In the genomic region with DNA sequence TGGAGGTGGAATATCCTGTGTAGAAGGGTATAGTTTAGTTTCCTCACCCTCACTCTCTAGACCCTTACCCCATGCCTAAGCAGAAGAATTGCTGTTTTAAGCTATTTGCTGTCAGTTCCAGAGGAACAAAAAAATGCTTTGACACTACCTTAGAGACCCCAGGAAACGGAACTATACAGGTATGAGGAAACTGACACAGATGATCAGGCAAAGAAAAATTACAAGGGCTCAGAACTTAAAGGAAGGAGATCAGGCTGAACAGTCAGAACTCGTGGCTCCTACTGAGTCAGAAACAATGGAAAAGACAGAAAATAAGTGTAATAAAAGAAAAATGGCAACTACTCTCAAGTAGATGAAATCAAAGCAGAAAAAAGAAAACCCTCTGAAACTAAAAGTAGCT, we compare ENCODE assay signal across 21 cellular contexts.
A peak's percentile ranks its signal among the peaks of the same experiment; 100 is the strongest.
DNase-seq lines count a peak whose midpoint lies in the region; ATAC-seq and TF ChIP-seq lines count a peak whose summit lies in the region.
"Had no signal": no experiment of that assay in that cellular context is flagged by ENCODE, and none has a peak within 500 bp of the region (broad histone marks: within the 10 kb centered on the region; RNA-seq: fewer than 3 reads in every experiment).

No MANE protein-coding gene starts in this region.

- CTCF ChIA-PET in activated B cell treated with CpG ODN at 0.5 μM for 24 hours (lab: Charles Lee) = interaction anchor here (1.2 kb wide), 1 partner anchor 65 kb away, joined by 5 read pairs; a partner anchor contains a TSS

- no peaks in the 10 kb centered on the region for H3K4me1 ChIP-seq in mesenchymal stem cell (ENCODE audit: control insufficient read depth, insufficient read depth, low read depth, low read length)

- no peak for DNase-seq in stimulated activated naive CD8-positive, alpha-beta T cell treated with anti-CD3 and anti-CD28 coated beads, Interleukin-15, Interleukin-2, amounts not matched to agents 100 U/mL and 50 U/mL, for 24 hours
- DNase-seq in activated B cell treated with CpG ODN at 0.5 μM for 24 hours (no peak), mesenchymal stem cell (no peak), NCI-H82 treated with DMSO at 0.1 percent for 48 hours (lab: John Stamatoyannopoulos, UW; ENCODE audit: unreplicated experiment) (no peak), posterior vena cava (ENCODE audit: low spot score) (no peak)
- no peak for DNase-seq in stimulated activated naive B cell treated with anti-CD40 and anti-IgM and Interleukin-4, amounts not matched to agents 10 μg/mL and 1 μg/mL and 100 μg/mL, for 72 hours
- DNase-seq: 8988T; CD4-positive, CD25-positive, alpha-beta regulatory T cell; CD8-positive, alpha-beta memory T cell; COR-L47; DMS 273 treated with DMSO at 0.1 percent for 48 hours; DMS53; DND-41; EL; GM23248; HCEC 1CT; HFFc6 had no signal

- no peaks in the 10 kb centered on the region for H3K9me3 Mint-ChIP-seq in stimulated activated naive CD8-positive, alpha-beta T cell treated with anti-CD3 and anti-CD28 coated beads, Interleukin-15, Interleukin-2, amounts not matched to agents 100 ng/mL and 50 ng/mL, for 24 hours
- peaks cover 2% of the 10 kb centered on the region for H3K9me3 Mint-ChIP-seq in activated B cell treated with CpG ODN at 0.5 μM for 24 hours
- peaks cover 4 to 15% of the 10 kb centered on the region in 2 donors for H3K9me3 Mint-ChIP-seq in stimulated activated naive B cell treated with anti-CD40 and anti-IgM and Interleukin-4, amounts not matched to agents 10 μg/mL and 1 μg/mL and 100 μg/mL, for 72 hours
- H3K9me3 Mint-ChIP-seq: CD4-positive, CD25-positive, alpha-beta regulatory T cell; CD8-positive, alpha-beta memory T cell had no signal

- POLR2A ChIA-PET in activated B cell treated with CpG ODN at 0.5 μM for 24 hours (lab: Charles Lee) = interaction anchor here (0.8 to 2.3 kb wide), 6 partner anchors 47 to 509 kb away, joined by 3 to 10 read pairs (median 4); a partner anchor contains a TSS

- H3K79me1 ChIP-seq in mesenchymal stem cell (replicated peaks; ENCODE audit: low read length, poor library complexity, severe bottlenecking) = no peaks in the 10 kb centered on the region

- H3K14ac ChIP-seq in mesenchymal stem cell (ENCODE audit: low read length in 2 of 2) = no peak overlapping the region

- no peak overlapping the region for H2BK12ac ChIP-seq in mesenchymal stem cell (ENCODE audit: low read length in 2 of 2)

- H2AFZ ChIP-seq in mesenchymal stem cell (ENCODE audit: low read depth, low read length) = no peak overlapping the region
- H2AFZ ChIP-seq: GM23248 had no signal

- H3K4me3 Mint-ChIP-seq in stimulated activated naive CD8-positive, alpha-beta T cell treated with anti-CD3 and anti-CD28 coated beads, Interleukin-15, Interleukin-2, amounts not matched to agents 100 ng/mL and 50 ng/mL, for 24 hours = no peak overlapping the region
- H3K4me3 Mint-ChIP-seq in activated B cell treated with CpG ODN at 0.5 μM for 24 hours = peak overlapping the region; percentile 36
- H3K4me3 Mint-ChIP-seq in stimulated activated naive B cell treated with anti-CD40 and anti-IgM and Interleukin-4, amounts not matched to agents 10 μg/mL and 1 μg/mL and 100 μg/mL, for 72 hours = peak overlapping the region; percentile 23 to 64
- H3K4me3 Mint-ChIP-seq: CD4-positive, CD25-positive, alpha-beta regulatory T cell; CD8-positive, alpha-beta memory T cell; HFFc6 had no signal

- H2AK5ac ChIP-seq in mesenchymal stem cell (ENCODE audit: low read length, severe bottlenecking) = peak overlapping the region; percentile 92

- H3K27me3 ChIP-seq in mesenchymal stem cell (ENCODE audit: control insufficient read depth in 1 of 2, insufficient read depth in 1 of 2, low read length in 2 of 2) = no peaks in the 10 kb centered on the region
- H3K27me3 ChIP-seq: BLaER1 treated with 17β-estradiol and CSF1 and Interleukin-3, amounts not matched to agents 10 nM and 100 nM had no signal

- no peak overlapping the region for H3K9ac ChIP-seq in mesenchymal stem cell (ENCODE audit: low read length)
- H3K9ac ChIP-seq: BLaER1 treated with 17β-estradiol and CSF1 and Interleukin-3, amounts not matched to agents 10 nM and 100 nM; GM23248 had no signal

- no peak for TF ChIP-seq CTCF in activated B cell treated with CpG ODN at 0.5 μM for 24 hours (IDR thresholded peaks at IDR 0.05)

- H4K8ac ChIP-seq in mesenchymal stem cell (ENCODE audit: low read length) = peak overlapping the region; percentile 64

- no peaks in the 10 kb centered on the region for H3K9me3 ChIP-seq in mesenchymal stem cell (ENCODE audit: control insufficient read depth, low read length)

- H3K4me2 ChIP-seq in mesenchymal stem cell (ENCODE audit: low read length, poor library complexity, severe bottlenecking) = no peak overlapping the region
- H3K4me2 ChIP-seq: BLaER1 treated with 17β-estradiol and CSF1 and Interleukin-3, amounts not matched to agents 10 nM and 100 nM had no signal

- intact Hi-C loops in activated B cell treated with CpG ODN at 0.5 μM for 24 hours (cut with micrococcal nuclease) (loop anchor here (2.0 kb wide), 1 partner anchor 13 kb away; no protein-coding TSS in a partner anchor), posterior vena cava (cut with DNase I) (loop anchor here in 1 of 2 donors (10.0 kb wide), 1 partner anchor 331 kb away; no protein-coding TSS in a partner anchor)

- H3K36me3 ChIP-seq in mesenchymal stem cell (ENCODE audit: control insufficient read depth in 1 of 2, insufficient read depth in 2 of 2, low read depth in 1 of 2, low read length in 2 of 2) = no peaks in the 10 kb centered on the region
- H3K36me3 ChIP-seq: BLaER1 treated with 17β-estradiol and CSF1 and Interleukin-3, amounts not matched to agents 10 nM and 100 nM had no signal

- peak overlapping the region; percentile 13 for H3K27ac Mint-ChIP-seq in stimulated activated naive CD8-positive, alpha-beta T cell treated with anti-CD3 and anti-CD28 coated beads, Interleukin-15, Interleukin-2, amounts not matched to agents 100 ng/mL and 50 ng/mL, for 24 hours
- H3K27ac Mint-ChIP-seq in activated B cell treated with CpG ODN at 0.5 μM for 24 hours = peak overlapping the region; percentile 85
- peak overlapping the region; percentile 77 for H3K27ac Mint-ChIP-seq in stimulated activated naive B cell treated with anti-CD40 and anti-IgM and Interleukin-4, amounts not matched to agents 10 μg/mL and 1 μg/mL and 100 μg/mL, for 72 hours
- H3K27ac Mint-ChIP-seq: CD4-positive, CD25-positive, alpha-beta regulatory T cell; CD8-positive, alpha-beta memory T cell; HFFc6 had no signal

- no peak overlapping the region for H3K4ac ChIP-seq in mesenchymal stem cell (ENCODE audit: low read depth in 1 of 2, low read length in 2 of 2)

- H3K23ac ChIP-seq in mesenchymal stem cell (ENCODE audit: low read length in 2 of 2) = no peak overlapping the region

- H3K27me3 Mint-ChIP-seq in stimulated activated naive CD8-positive, alpha-beta T cell treated with anti-CD3 and anti-CD28 coated beads, Interleukin-15, Interleukin-2, amounts not matched to agents 100 ng/mL and 50 ng/mL, for 24 hours = peaks cover 2% of the 10 kb centered on the region
- no peaks in the 10 kb centered on the region for H3K27me3 Mint-ChIP-seq in activated B cell treated with CpG ODN at 0.5 μM for 24 hours
- no peaks in the 10 kb centered on the region for H3K27me3 Mint-ChIP-seq in stimulated activated naive B cell treated with anti-CD40 and anti-IgM and Interleukin-4, amounts not matched to agents 10 μg/mL and 1 μg/mL and 100 μg/mL, for 72 hours
- H3K27me3 Mint-ChIP-seq: CD4-positive, CD25-positive, alpha-beta regulatory T cell had no signal

- peaks cover 17% of the 10 kb centered on the region for H3K4me1 Mint-ChIP-seq in stimulated activated naive CD8-positive, alpha-beta T cell treated with anti-CD3 and anti-CD28 coated beads, Interleukin-15, Interleukin-2, amounts not matched to agents 100 ng/mL and 50 ng/mL, for 24 hours (ENCODE audit: low read depth)
- peaks cover 90% of the 10 kb centered on the region for H3K4me1 Mint-ChIP-seq in activated B cell treated with CpG ODN at 0.5 μM for 24 hours
- peaks cover 50 to 76% of the 10 kb centered on the region in 2 donors for H3K4me1 Mint-ChIP-seq in stimulated activated naive B cell treated with anti-CD40 and anti-IgM and Interleukin-4, amounts not matched to agents 10 μg/mL and 1 μg/mL and 100 μg/mL, for 72 hours
- H3K4me1 Mint-ChIP-seq: CD4-positive, CD25-positive, alpha-beta regulatory T cell; CD8-positive, alpha-beta memory T cell had no signal

- H4K91ac ChIP-seq in mesenchymal stem cell (ENCODE audit: low read length) = no peak overlapping the region

- no peak overlapping the region for H3K4me3 ChIP-seq in mesenchymal stem cell (ENCODE audit: insufficient read depth in 1 of 2, low read depth in 1 of 2, low read length in 2 of 2)
- H3K4me3 ChIP-seq: BLaER1 treated with 17β-estradiol and CSF1 and Interleukin-3, amounts not matched to agents 10 nM and 100 nM; GM12878; GM23248 had no signal

- H3K18ac ChIP-seq in mesenchymal stem cell (ENCODE audit: low read depth in 1 of 2, low read length in 2 of 2) = no peak overlapping the region

- H3K27ac ChIP-seq in mesenchymal stem cell (ENCODE audit: low read length, poor library complexity, severe bottlenecking) = no peak overlapping the region
- H3K27ac ChIP-seq: BLaER1 treated with 17β-estradiol and CSF1 and Interleukin-3, amounts not matched to agents 10 nM and 100 nM; GM23248 had no signal

- no peak overlapping the region for H2BK120ac ChIP-seq in mesenchymal stem cell (ENCODE audit: low read depth, low read length)

- no peak for ATAC-seq in stimulated activated naive CD8-positive, alpha-beta T cell treated with anti-CD3 and anti-CD28 coated beads, Interleukin-15, Interleukin-2, amounts not matched to agents 100 U/mL and 50 U/mL, for 24 hours
- ATAC-seq in activated B cell treated with CpG ODN at 0.5 μM for 24 hours (ENCODE audit: low read depth) (peak; percentile 53), HG02973 (IDR thresholded peaks at IDR 0.05; ENCODE audit: unreplicated experiment) (no peak)
- peak; percentile 27 for ATAC-seq in stimulated activated naive B cell treated with anti-CD40 and anti-IgM and Interleukin-4, amounts not matched to agents 10 μg/mL and 1 μg/mL and 100 μg/mL, for 72 hours (replicated peaks)
- ATAC-seq: GM12878 had no signal

- H2BK5ac ChIP-seq in mesenchymal stem cell (ENCODE audit: low read depth, low read length, poor library complexity, severe bottlenecking) = no peak overlapping the region

- no peak overlapping the region for H2BK15ac ChIP-seq in mesenchymal stem cell (ENCODE audit: low read depth, poor library complexity, severe bottlenecking)

- 94% methylated on average over 1 of the region's 2 CpGs for WGBS in mesenchymal stem cell

- H3K36me3 Mint-ChIP-seq in stimulated activated naive CD8-positive, alpha-beta T cell treated with anti-CD3 and anti-CD28 coated beads, Interleukin-15, Interleukin-2, amounts not matched to agents 100 ng/mL and 50 ng/mL, for 24 hours (ENCODE audit: low read depth) = peaks cover 4% of the 10 kb centered on the region
- peaks cover 70% of the 10 kb centered on the region for H3K36me3 Mint-ChIP-seq in activated B cell treated with CpG ODN at 0.5 μM for 24 hours (ENCODE audit: low read depth)
- H3K36me3 Mint-ChIP-seq in stimulated activated naive B cell treated with anti-CD40 and anti-IgM and Interleukin-4, amounts not matched to agents 10 μg/mL and 1 μg/mL and 100 μg/mL, for 72 hours = peaks cover 37 to 54% of the 10 kb centered on the region in 2 donors
- H3K36me3 Mint-ChIP-seq: CD4-positive, CD25-positive, alpha-beta regulatory T cell; CD8-positive, alpha-beta memory T cell had no signal

Comparison
In these comparisons a context has a peak if more than half of its experiments do, and no peak if none do; other contexts are left out.
1. H3K27ac Mint-ChIP-seq: peak in every context shown above with its lines; median percentile 85 in activated B cell treated with CpG ODN at 0.5 μM for 24 hours; 77 in stimulated activated naive B cell treated with anti-CD40 and anti-IgM and Interleukin-4, amounts not matched to agents 10 μg/mL and 1 μg/mL and 100 μg/mL, for 72 hours; 13 in stimulated activated naive CD8-positive, alpha-beta T cell treated with anti-CD3 and anti-CD28 coated beads, Interleukin-15, Interleukin-2, amounts not matched to agents 100 ng/mL and 50 ng/mL, for 24 hours.
2. ATAC-seq: peak in activated B cell treated with CpG ODN at 0.5 μM for 24 hours (single experiment) and stimulated activated naive B cell treated with anti-CD40 and anti-IgM and Interleukin-4, amounts not matched to agents 10 μg/mL and 1 μg/mL and 100 μg/mL, for 72 hours (2 of 2); none in stimulated activated naive CD8-positive, alpha-beta T cell treated with anti-CD3 and anti-CD28 coated beads, Interleukin-15, Interleukin-2, amounts not matched to agents 100 U/mL and 50 U/mL, for 24 hours (single experiment) and HG02973 (single experiment).